15 cellular contexts compared by ENCODE assay signal in genomic region chr6:149686230-149686629, GRCh38. TPM values are rescaled to one million over a fixed set of nuclear protein-coding genes. Genes with fewer than 3 reads are reported as not detected.
DNase-seq lines count a peak whose midpoint lies in the region; ATAC-seq and TF ChIP-seq lines count a peak whose summit lies in the region.
"Had no signal": no experiment of that assay in that cellular context is flagged by ENCODE, and none has a peak within 500 bp of the region (broad histone marks: within the 10 kb centered on the region; RNA-seq: fewer than 3 reads in every experiment).

No MANE protein-coding gene starts in this region.

- H3K4me3 ChIP-seq in endodermal cell (ENCODE audit: low read length) (no peak overlapping the region), sigmoid colon (no peak overlapping the region)
- H3K4me3 ChIP-seq: SK-N-MC had no signal

- CTCF ChIA-PET in activated CD8-positive, alpha-beta memory T cell treated with anti-CD3 and anti-CD28 coated beads, Interleukin-2, amount 10 ng/mL, durations not matched to agents 7 days and 5 days (lab: Charles Lee) = interaction anchor here (0.9 to 1.7 kb wide), 6 partner anchors 9 to 141 kb away, joined by 3 to 4 read pairs (median 3); partner anchors contain the start of genes GINM1 and PPIL4
- CTCF ChIA-PET in activated CD4-positive, alpha-beta memory T cell treated with anti-CD3 and anti-CD28 coated beads for 36 hours (lab: Charles Lee) = interaction anchor here (0.9 to 1.5 kb wide), 4 partner anchors 33 to 140 kb away, joined by 3 to 6 read pairs (median 5); partner anchors contain the start of gene PPIL4

- TF ChIP-seq POLR2A in sigmoid colon (IDR thresholded peaks at IDR 0.05) = no peak

- DNase-seq in activated CD8-positive, alpha-beta memory T cell treated with anti-CD3 and anti-CD28 coated beads, Interleukin-2, amount 10 ng/mL, durations not matched to agents 7 days and 5 days = no peak
- DNase-seq in activated CD8-positive, alpha-beta memory T cell treated with anti-CD3 and anti-CD28 coated beads, Interleukin-2, amount 50 U/mL, for 48 hours = no peak
- no peak for DNase-seq in activated CD4-positive, alpha-beta memory T cell treated with anti-CD3 and anti-CD28 coated beads for 36 hours
- DNase-seq in endodermal cell (no peak), osteocyte (ENCODE audit: extremely low spot score, unreplicated experiment) (no peak), sigmoid colon (no peak)
- DNase-seq: activated gamma-delta T cell, islet precursor cell, NCI-H1436, NCI-H2171 treated with DMSO at 0.1 percent for 48 hours had no signal

- H3K4me1 Mint-ChIP-seq in activated CD8-positive, alpha-beta memory T cell treated with anti-CD3 and anti-CD28 coated beads, Interleukin-2, amount 10 ng/mL, durations not matched to agents 7 days and 5 days = peaks cover 28% of the 10 kb centered on the region
- H3K4me1 Mint-ChIP-seq in activated CD4-positive, alpha-beta memory T cell treated with anti-CD3 and anti-CD28 coated beads for 36 hours (ENCODE audit: low read depth) = peaks cover 19% of the 10 kb centered on the region
- H3K4me1 Mint-ChIP-seq in endodermal cell = no peaks in the 10 kb centered on the region
- H3K4me1 Mint-ChIP-seq in osteocyte (ENCODE audit: unreplicated experiment) = no peaks in the 10 kb centered on the region

- POLR2A ChIA-PET in activated CD4-positive, alpha-beta memory T cell treated with anti-CD3 and anti-CD28 coated beads for 36 hours (lab: Charles Lee) = interaction anchor here (0.8 to 1.2 kb wide), 3 partner anchors 19 to 43 kb away, joined by 3 to 5 read pairs (median 3); no protein-coding TSS in a partner anchor

- peaks cover 41% of the 10 kb centered on the region for H3K36me3 Mint-ChIP-seq in activated CD8-positive, alpha-beta memory T cell treated with anti-CD3 and anti-CD28 coated beads, Interleukin-2, amount 10 ng/mL, durations not matched to agents 7 days and 5 days
- H3K36me3 Mint-ChIP-seq in activated CD4-positive, alpha-beta memory T cell treated with anti-CD3 and anti-CD28 coated beads for 36 hours = peaks cover 20% of the 10 kb centered on the region
- H3K36me3 Mint-ChIP-seq in endodermal cell (ENCODE audit: low read depth) (peaks cover 55% of the 10 kb centered on the region), osteocyte (ENCODE audit: unreplicated experiment) (peaks cover 30% of the 10 kb centered on the region)

- no peak overlapping the region for H3K4me3 Mint-ChIP-seq in activated CD8-positive, alpha-beta memory T cell treated with anti-CD3 and anti-CD28 coated beads, Interleukin-2, amount 10 ng/mL, durations not matched to agents 7 days and 5 days
- no peak overlapping the region for H3K4me3 Mint-ChIP-seq in activated CD4-positive, alpha-beta memory T cell treated with anti-CD3 and anti-CD28 coated beads for 36 hours
- H3K4me3 Mint-ChIP-seq in endodermal cell (no peak overlapping the region), osteocyte (ENCODE audit: unreplicated experiment) (no peak overlapping the region)
- H3K4me3 Mint-ChIP-seq: type B pancreatic cell had no signal

- TF ChIP-seq EP300 in sigmoid colon (IDR thresholded peaks at IDR 0.05) = no peak

- intact Hi-C loops in activated CD4-positive, alpha-beta memory T cell treated with anti-CD3 and anti-CD28 coated beads for 36 hours (cut with micrococcal nuclease) = loop anchor here (2.0 kb wide), 2 partner anchors 31 to 121 kb away; no protein-coding TSS in a partner anchor
- intact Hi-C loops in sigmoid colon (cut with DNase I) = no loop called here

- 89 to 94% methylated on average over 7 of the region's 7 CpGs for WGBS in endodermal cell (ENCODE audit: insufficient coverage in 1 of 2, insufficient read length in 1 of 2), 2 experiments
- 89 to 91% methylated on average over 7 of the region's 7 CpGs for WGBS in sigmoid colon, 2 donors

- no peak overlapping the region for H3K9ac ChIP-seq in endodermal cell (ENCODE audit: extremely low read depth, low read length, poor library complexity, severe bottlenecking)

- H3K36me3 ChIP-seq in endodermal cell (ENCODE audit: control insufficient read depth, insufficient read depth, low read length) (peaks cover 60% of the 10 kb centered on the region), sigmoid colon (peaks cover 0 to 52% (median 9%) of the 10 kb centered on the region in 4 donors)

- H3K27me3 Mint-ChIP-seq in activated CD8-positive, alpha-beta memory T cell treated with anti-CD3 and anti-CD28 coated beads, Interleukin-2, amount 10 ng/mL, durations not matched to agents 7 days and 5 days = no peaks in the 10 kb centered on the region
- H3K27me3 Mint-ChIP-seq in activated CD4-positive, alpha-beta memory T cell treated with anti-CD3 and anti-CD28 coated beads for 36 hours = no peaks in the 10 kb centered on the region
- H3K27me3 Mint-ChIP-seq in endodermal cell (ENCODE audit: insufficient read depth) = no peaks in the 10 kb centered on the region
- H3K27me3 Mint-ChIP-seq in osteocyte (ENCODE audit: unreplicated experiment) = no peaks in the 10 kb centered on the region
- H3K27me3 Mint-ChIP-seq: stimulated activated naive CD8-positive, alpha-beta T cell treated with anti-CD3 and anti-CD28 coated beads, Interleukin-15, amount 100 ng/mL, for 72 hours; type B pancreatic cell had no signal

- H3K27ac ChIP-seq in endodermal cell (ENCODE audit: low read depth, low read length) = no peak overlapping the region
- no peak overlapping the region for H3K27ac ChIP-seq in sigmoid colon
- H3K27ac ChIP-seq: SK-N-MC had no signal

- peak; percentile 5 for ATAC-seq in activated CD8-positive, alpha-beta memory T cell treated with anti-CD3 and anti-CD28 coated beads, Interleukin-2, amount 10 ng/mL, durations not matched to agents 7 days and 5 days
- ATAC-seq in GM19397 (IDR thresholded peaks at IDR 0.05; ENCODE audit: unreplicated experiment) (no peak), HG03520 (IDR thresholded peaks at IDR 0.05; ENCODE audit: unreplicated experiment) (no peak)

- TF ChIP-seq CTCF in endodermal cell (conservative IDR thresholded peaks at IDR 0.05) (no peak), osteocyte (IDR thresholded peaks at IDR 0.05) (no peak), sigmoid colon (IDR thresholded peaks at IDR 0.05) (no peak)

- no peaks in the 10 kb centered on the region for H3K9me3 Mint-ChIP-seq in activated CD8-positive, alpha-beta memory T cell treated with anti-CD3 and anti-CD28 coated beads, Interleukin-2, amount 10 ng/mL, durations not matched to agents 7 days and 5 days (ENCODE audit: low read depth)
- H3K9me3 Mint-ChIP-seq in activated CD4-positive, alpha-beta memory T cell treated with anti-CD3 and anti-CD28 coated beads for 36 hours = no peaks in the 10 kb centered on the region
- no peaks in the 10 kb centered on the region for H3K9me3 Mint-ChIP-seq in endodermal cell
- H3K9me3 Mint-ChIP-seq in osteocyte (ENCODE audit: unreplicated experiment) = no peaks in the 10 kb centered on the region
- H3K9me3 Mint-ChIP-seq: stimulated activated naive CD8-positive, alpha-beta T cell treated with anti-CD3 and anti-CD28 coated beads, Interleukin-15, amount 100 ng/mL, for 72 hours; type B pancreatic cell had no signal

- H3K27me3 ChIP-seq in endodermal cell (ENCODE audit: control insufficient read depth, insufficient read depth, low read length, poor library complexity, severe bottlenecking) (no peaks in the 10 kb centered on the region), sigmoid colon (no peaks in the 10 kb centered on the region)

- H3K27ac Mint-ChIP-seq in activated CD8-positive, alpha-beta memory T cell treated with anti-CD3 and anti-CD28 coated beads, Interleukin-2, amount 10 ng/mL, durations not matched to agents 7 days and 5 days = peak overlapping the region; percentile 61
- H3K27ac Mint-ChIP-seq in activated CD4-positive, alpha-beta memory T cell treated with anti-CD3 and anti-CD28 coated beads for 36 hours = peak overlapping the region; percentile 52
- H3K27ac Mint-ChIP-seq in endodermal cell (peak overlapping the region; percentile 16), osteocyte (ENCODE audit: unreplicated experiment) (peak overlapping the region; percentile 38)
- H3K27ac Mint-ChIP-seq: type B pancreatic cell had no signal

- H3K9me3 ChIP-seq in endodermal cell (ENCODE audit: control insufficient read depth, low read length) (no peaks in the 10 kb centered on the region), sigmoid colon (no peaks in the 10 kb centered on the region)

- H3K4me1 ChIP-seq in endodermal cell (ENCODE audit: control insufficient read depth, insufficient read depth, low read length) (no peaks in the 10 kb centered on the region), sigmoid colon (peaks cover 0 to 11% (median 4%) of the 10 kb centered on the region in 4 donors)

RNA-seq across cellular contexts. Expression of gene LATS1, which starts 31.7 kb away (rescaled TPM):
- total RNA-seq in activated CD8-positive, alpha-beta memory T cell treated with anti-CD3 and anti-CD28 coated beads, Interleukin-2, amount 10 ng/mL, durations not matched to agents 7 days and 5 days = 10 to 100 TPM; 28.5 to 33.1 TPM
- total RNA-seq in activated CD4-positive, alpha-beta memory T cell treated with anti-CD3 and anti-CD28 coated beads for 36 hours = 10 to 100 TPM; 19.1 to 20.1 TPM
- total RNA-seq in endodermal cell = 10 to 100 TPM; 33.7 to 34.7 TPM
- polyA plus RNA-seq in endodermal cell (2013, experiment 1 of 2) = 23.1 TPM
- polyA plus RNA-seq in endodermal cell (2013, experiment 2 of 2) = 19.3 TPM
- total RNA-seq in osteocyte = 33.8 and 33.9 TPM in 2 replicates
- total RNA-seq in sigmoid colon = 10 to 100 TPM; 23.8 to 31.6 (median 25.2) TPM
- 1 to 10 TPM; 3.6 to 8.0 (median 4.9) TPM for polyA plus RNA-seq in sigmoid colon

RNA-seq across cellular contexts. Expression of gene KATNA1, which starts 37.7 kb away (rescaled TPM):
- 10 to 100 TPM; 22.3 to 22.7 TPM for total RNA-seq in activated CD8-positive, alpha-beta memory T cell treated with anti-CD3 and anti-CD28 coated beads, Interleukin-2, amount 10 ng/mL, durations not matched to agents 7 days and 5 days
- 10 to 100 TPM; 22.3 to 22.8 TPM for total RNA-seq in activated CD4-positive, alpha-beta memory T cell treated with anti-CD3 and anti-CD28 coated beads for 36 hours
- total RNA-seq in endodermal cell = 10 to 100 TPM; 17.1 to 28.2 TPM
- polyA plus RNA-seq in endodermal cell (2013, experiment 1 of 2) = 19.6 TPM
- 18.5 TPM for polyA plus RNA-seq in endodermal cell (2013, experiment 2 of 2)
- 19.2 and 20.0 TPM in 2 replicates for total RNA-seq in osteocyte
- total RNA-seq in sigmoid colon = 10 to 100 TPM; 17.5 to 22.5 (median 20.6) TPM
- 10 to 100 TPM in 2 of 3 donors, 1 to 10 TPM in 1; 9.0 to 15.6 (median 11.1) TPM for polyA plus RNA-seq in sigmoid colon
